Comparison of ENCODE assay signal across 16 cellular contexts in genomic region chr10:68829952-68830351, GRCh38. TPM values are rescaled to one million over a fixed set of nuclear protein-coding genes. Genes with fewer than 3 reads are reported as not detected.
DNase-seq lines count a peak whose midpoint lies in the region; TF ChIP-seq lines count a peak whose summit lies in the region.
"Had no signal": no experiment of that assay in that cellular context is flagged by ENCODE, and none has a peak within 500 bp of the region (broad histone marks: within the 10 kb centered on the region; RNA-seq: fewer than 3 reads in every experiment).

No MANE protein-coding gene starts in this region.

- H3K9me3 Mint-ChIP-seq in nephron progenitor cell (peaks cover 8% of the 10 kb centered on the region), type B pancreatic cell (no peaks in the 10 kb centered on the region)
- H3K9me3 Mint-ChIP-seq: CD8-positive, alpha-beta T cell; GM23338 had no signal

- DNase-seq in G401 (ENCODE audit: low spot score) (peak; percentile 8), nephron progenitor cell (no peak), type B pancreatic cell (ENCODE audit: extremely low spot score, unreplicated experiment) (no peak), DMS153 treated with DMSO at 0.1 percent for 48 hours (lab: John Stamatoyannopoulos, UW; ENCODE audit: unreplicated experiment) (no peak), GDM1 (lab: John Stamatoyannopoulos, UW) (no peak), NCI-H2227 treated with DMSO at 0.1 percent for 48 hours (lab: John Stamatoyannopoulos, UW) (no peak)
- DNase-seq: BE2C; Caco-2; CD8-positive, alpha-beta T cell; DMS53; H7; IMR-90 had no signal

- H3K27ac Mint-ChIP-seq in nephron progenitor cell: no peak overlapping the region
- no peak overlapping the region for H3K27ac Mint-ChIP-seq in type B pancreatic cell
- H3K27ac Mint-ChIP-seq: CD8-positive, alpha-beta T cell; GM23338 had no signal

- no peak overlapping the region for H3K4me3 ChIP-seq in Loucy (ENCODE audit: low read length, poor library complexity, severe bottlenecking)
- H3K4me3 ChIP-seq: A549, GM12878, GM23338 had no signal

- H3K79me2 ChIP-seq in Loucy (ENCODE audit: insufficient read depth, low read length): no peaks in the 10 kb centered on the region

- in situ Hi-C loops in G401 (cut with HindIII; ENCODE audit: low sequenced_read_pairs): no loop called here

- H3K4me1 Mint-ChIP-seq in nephron progenitor cell: peaks cover 50% of the 10 kb centered on the region
- H3K4me1 Mint-ChIP-seq in type B pancreatic cell (ENCODE audit: unreplicated experiment): no peaks in the 10 kb centered on the region

- H3K4me2 ChIP-seq in Loucy (ENCODE audit: low read depth, low read length, poor library complexity, severe bottlenecking): peak overlapping the region; percentile 69
- H3K4me2 ChIP-seq: A549, GM23338 had no signal

- H3K4me1 ChIP-seq in Loucy (ENCODE audit: insufficient read depth, low read length, poor library complexity, severe bottlenecking): peaks cover 18% of the 10 kb centered on the region
- H3K4me1 ChIP-seq: A549, BE2C had no signal

- no peaks in the 10 kb centered on the region for H3K9me2 ChIP-seq in Loucy (replicated peaks; ENCODE audit: low read depth, low read length)

- TF ChIP-seq CTCF in Loucy (conservative IDR thresholded peaks at IDR 0.05; ENCODE audit: low read length) (no peak), nephron progenitor cell (IDR thresholded peaks at IDR 0.05) (no peak), type B pancreatic cell (conservative IDR thresholded peaks at IDR 0.05) (no peak)

- peaks cover 9% of the 10 kb centered on the region; the same call in 1 of the 2 replicates for H3F3A ChIP-seq in Loucy (ENCODE audit: low read depth)

- peaks cover 2% of the 10 kb centered on the region for H3K27me3 Mint-ChIP-seq in nephron progenitor cell (ENCODE audit: low read depth, poor library complexity)
- peaks cover 13% of the 10 kb centered on the region for H3K27me3 Mint-ChIP-seq in type B pancreatic cell

- H3K9me3 ChIP-seq in Loucy (ENCODE audit: insufficient read depth, low read depth, low read length): no peaks in the 10 kb centered on the region
- H3K9me3 ChIP-seq: A549, BE2C, Caco-2 had no signal

- H3K36me3 ChIP-seq in Loucy (ENCODE audit: insufficient read depth, low read length): no peaks in the 10 kb centered on the region
- H3K36me3 ChIP-seq: BE2C had no signal

- H3K36me3 Mint-ChIP-seq in nephron progenitor cell (ENCODE audit: low read depth) (peaks cover 13% of the 10 kb centered on the region), type B pancreatic cell (no peaks in the 10 kb centered on the region)
- H3K36me3 Mint-ChIP-seq: CD8-positive, alpha-beta T cell had no signal

- H3K4me3 Mint-ChIP-seq in nephron progenitor cell (peak overlapping the region; percentile 64), type B pancreatic cell (peak overlapping the region; percentile 47)
- H3K4me3 Mint-ChIP-seq: GM23338 had no signal

- no peaks in the 10 kb centered on the region for H4K20me1 ChIP-seq in Loucy (ENCODE audit: insufficient read depth, low read length, poor library complexity, severe bottlenecking)

- peak overlapping the region; percentile 27; the same call in 1 of the 2 replicates for H2AFZ ChIP-seq in Loucy (ENCODE audit: low read length)
- H2AFZ ChIP-seq: GM23338 had no signal

- no peak overlapping the region for H3K9ac ChIP-seq in Loucy (ENCODE audit: low read depth, low read length, poor library complexity, severe bottlenecking)

- H3K27me3 ChIP-seq in Loucy (ENCODE audit: insufficient read depth, low read length, poor library complexity, severe bottlenecking): no peaks in the 10 kb centered on the region
- H3K27me3 ChIP-seq: BE2C had no signal

RNA-seq across cellular contexts. Expression of gene STOX1, which starts 2.6 kb away (rescaled TPM):
- 1.5 and 2.0 TPM in 2 replicates for total RNA-seq in G401 (2014; rRNA removed; shearing (Covaris generic))
- 2.8 and 4.0 TPM in 2 replicates for total RNA-seq in type B pancreatic cell (ENCODE audit: low replicate concordance)
